Comparison of ENCODE assay signal across 1 cellular context in genomic region chr10:32263300-32263699, GRCh38.
TF ChIP-seq lines count a peak whose summit lies in the region.

No MANE protein-coding gene starts in this region.

TF ChIP-seq in K562, 482 proteins besides CTCF, POLR2A, EP300 and RAD21:
- TF ChIP-seq PRDM10 (IDR thresholded peaks at IDR 0.05; ENCODE audit: partially characterized antibody) (peak; percentile 73), BRD4 (IDR thresholded peaks at IDR 0.05) (no peak)
